In the genomic region with DNA sequence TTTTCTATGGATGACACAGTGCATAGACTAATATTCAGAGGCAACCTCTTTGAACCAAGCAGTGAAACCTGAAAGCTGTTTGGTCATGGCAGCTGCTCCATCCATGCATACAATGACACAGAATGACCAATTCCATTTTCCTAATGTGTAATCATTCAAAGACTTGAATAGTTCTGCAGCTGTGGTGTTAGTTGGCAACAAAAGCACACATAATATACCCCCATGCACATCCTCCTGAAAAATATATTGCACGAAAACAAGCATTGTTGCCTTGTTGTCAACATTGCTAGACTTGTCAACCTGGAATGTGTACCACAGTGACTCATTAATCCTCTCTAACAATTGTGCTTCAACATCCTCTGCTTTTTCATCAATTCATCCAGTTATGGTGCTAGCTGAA, we compare ENCODE assay signal across 16 cellular contexts.
DNase-seq lines count a peak whose midpoint lies in the region; ATAC-seq and TF ChIP-seq lines count a peak whose summit lies in the region.
"Had no signal": no experiment of that assay in that cellular context is flagged by ENCODE, and none has a peak within 500 bp of the region (broad histone marks: within the 10 kb centered on the region; RNA-seq: fewer than 3 reads in every experiment).

No MANE protein-coding gene starts in this region.

- H3K27ac ChIP-seq in ascending aorta: no peak overlapping the region
- H3K27ac ChIP-seq in gastroesophageal sphincter: no peak overlapping the region
- H3K27ac ChIP-seq: left lung, psoas muscle had no signal

- no peak for TF ChIP-seq POLR2A in gastroesophageal sphincter (IDR thresholded peaks at IDR 0.05)

- H3K4me3 ChIP-seq in ascending aorta: no peak overlapping the region
- no peak overlapping the region for H3K4me3 ChIP-seq in gastroesophageal sphincter
- H3K4me3 ChIP-seq: left lung, psoas muscle had no signal

- WGBS in gastroesophageal sphincter (ENCODE audit: low coverage in 1 of 2), 2 donors: 82% methylated on average over 1 of the region's 1 CpG; no CpG with 5 or more reads in 1 of the 2 donors

- H3K27me3 ChIP-seq in ascending aorta (no peaks in the 10 kb centered on the region), gastroesophageal sphincter (no peaks in the 10 kb centered on the region)
- H3K27me3 ChIP-seq: left lung had no signal

- ATAC-seq in GM18502 (IDR thresholded peaks at IDR 0.05; ENCODE audit: poor library complexity, unreplicated experiment): peak; percentile 83
- peak; percentile 81 for ATAC-seq in GM21423 (IDR thresholded peaks at IDR 0.05; ENCODE audit: unreplicated experiment)
- ATAC-seq in HG03025 (IDR thresholded peaks at IDR 0.05; ENCODE audit: low FRiP score, unreplicated experiment): peak; percentile 62
- ATAC-seq in HG03095 (IDR thresholded peaks at IDR 0.05; ENCODE audit: unreplicated experiment): no peak
- ATAC-seq in gastroesophageal sphincter: no peak
- ATAC-seq: activated CD8-positive, alpha-beta memory T cell treated with anti-CD3 and anti-CD28 coated beads, Interleukin-2, amount 10 ng/mL, durations not matched to agents 7 days and 5 days; left lung; psoas muscle had no signal

- intact Hi-C loops in ascending aorta (cut with DNase I): no loop called here

- H3K4me1 ChIP-seq in ascending aorta: no peaks in the 10 kb centered on the region
- no peaks in the 10 kb centered on the region for H3K4me1 ChIP-seq in gastroesophageal sphincter
- H3K4me1 ChIP-seq: left lung, psoas muscle had no signal

- H3K9me3 ChIP-seq in ascending aorta (no peaks in the 10 kb centered on the region), gastroesophageal sphincter (no peaks in the 10 kb centered on the region)
- H3K9me3 ChIP-seq: left lung, psoas muscle had no signal

- TF ChIP-seq CTCF in ascending aorta (IDR thresholded peaks at IDR 0.05) (no peak), gastroesophageal sphincter (IDR thresholded peaks at IDR 0.05) (no peak)

- no peaks in the 10 kb centered on the region for H3K36me3 ChIP-seq in ascending aorta
- H3K36me3 ChIP-seq in gastroesophageal sphincter: no peaks in the 10 kb centered on the region
- H3K36me3 ChIP-seq: left lung had no signal

- DNase-seq in NCI-H1930 (lab: John Stamatoyannopoulos, UW): peak; percentile 10 to 15
- DNase-seq in NCI-H1694 treated with DMSO at 0.1 percent for 48 hours (lab: John Stamatoyannopoulos, UW): no peak
- DNase-seq in ascending aorta (ENCODE audit: low spot score in 2 of 2): no peak
- DNase-seq: activated CD8-positive, alpha-beta memory T cell treated with anti-CD3 and anti-CD28 coated beads, Interleukin-2, amount 10 ng/mL, durations not matched to agents 7 days and 5 days; activated naive CD4-positive, alpha-beta T cell treated with anti-CD3 and anti-CD28 coated beads, Interleukin-2, amount 50 U/mL, for 16 hours; Karpas-422; left lung; NCI-H187 treated with DMSO at 0.1 percent for 48 hours; NCI-H82; psoas muscle; stimulated activated CD4-positive, alpha-beta T cell treated with anti-CD3 and anti-CD28 coated beads, Interleukin-2, amount 100 ng/mL, for 24 hours had no signal

- TF ChIP-seq EP300 in gastroesophageal sphincter (IDR thresholded peaks at IDR 0.05): no peak

Comparison
In these comparisons a context has a peak if more than half of its experiments do, and no peak if none do; other contexts are left out.
1. ATAC-seq: peak in GM18502 (single experiment), GM21423 (single experiment) and HG03025 (single experiment); none in HG03095 (single experiment) and gastroesophageal sphincter (single experiment).
2. DNase-seq: peak in NCI-H1930 (2 of 2); none in NCI-H1694 treated with DMSO at 0.1 percent for 48 hours (single experiment) and ascending aorta (0 of 2).